Comparison of ENCODE assay signal across 15 cellular contexts in the genomic region with DNA sequence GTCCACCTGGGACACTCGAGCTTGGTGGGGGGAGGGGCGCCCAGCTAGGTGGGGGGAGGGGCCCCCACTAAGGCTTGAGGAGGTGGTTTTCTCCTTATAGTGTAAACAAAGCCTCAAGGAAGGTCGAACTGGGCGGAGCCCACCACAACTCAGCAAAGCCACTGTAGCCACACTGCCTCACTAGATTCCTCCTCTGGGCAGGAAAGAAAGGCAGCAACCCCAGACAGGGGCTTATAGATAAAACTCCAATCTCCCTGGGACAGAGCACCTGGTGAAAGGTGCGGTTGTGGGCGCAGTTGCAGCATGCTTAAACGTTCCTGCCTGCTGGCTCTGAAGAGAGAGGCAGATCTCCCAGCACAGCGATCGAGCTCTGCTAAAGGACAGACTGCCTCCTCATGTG.
"Had no signal": no experiment of that assay in that cellular context is flagged by ENCODE, and none has a peak within 500 bp of the region (broad histone marks: within the 10 kb centered on the region; RNA-seq: fewer than 3 reads in every experiment).

No MANE protein-coding gene starts in this region.

- H3K9ac ChIP-seq: parathyroid adenoma had no signal

- H3K27me3 ChIP-seq: colonic mucosa, esophagus squamous epithelium, left lung, neutrophil had no signal

- H2AFZ ChIP-seq: parathyroid adenoma had no signal

- H3K36me3 ChIP-seq: colonic mucosa had no signal

- H3K27ac ChIP-seq: colonic mucosa, esophagus squamous epithelium, left lung, neutrophil, parathyroid adenoma had no signal

- DNase-seq: activated CD4-positive, alpha-beta memory T cell treated with anti-CD3 and anti-CD28 coated beads, Interleukin-2, amount 10 ng/mL, durations not matched to agents 7 days and 5 days; activated CD4-positive, CD25-positive, alpha-beta regulatory T cell treated with anti-CD3 and anti-CD28 coated beads, Interleukin-2, amount 50 U/mL, for 72 hours; activated CD8-positive, alpha-beta memory T cell treated with anti-CD3 and anti-CD28 coated beads, Interleukin-2, amount 50 U/mL, for 4 hours; activated naive CD8-positive, alpha-beta T cell treated with anti-CD3 and anti-CD28 coated beads for 36 hours; central memory CD4-positive, alpha-beta T cell; colonic mucosa; esophagus squamous epithelium; hypothalamus; left lung; mucosa of descending colon; naive thymus-derived CD4-positive, alpha-beta T cell; stimulated activated CD4-positive, alpha-beta T cell treated with anti-CD3 and anti-CD28 coated beads, Interleukin-12 subunit alpha, Interleukin-12 subunit beta, amount 100 ng/mL, for 4 hours; stimulated activated CD4-positive, alpha-beta T cell treated with anti-CD3 and anti-CD28 coated beads, Interleukin-2, amount 100 ng/mL, for 24 hours had no signal

- H3K4me1 ChIP-seq: colonic mucosa, esophagus squamous epithelium, left lung, parathyroid adenoma had no signal

- H3K9me3 ChIP-seq: colonic mucosa, neutrophil had no signal

- H3K4me3 ChIP-seq: colonic mucosa, esophagus squamous epithelium, left lung, mucosa of descending colon had no signal
